In the genomic region with DNA sequence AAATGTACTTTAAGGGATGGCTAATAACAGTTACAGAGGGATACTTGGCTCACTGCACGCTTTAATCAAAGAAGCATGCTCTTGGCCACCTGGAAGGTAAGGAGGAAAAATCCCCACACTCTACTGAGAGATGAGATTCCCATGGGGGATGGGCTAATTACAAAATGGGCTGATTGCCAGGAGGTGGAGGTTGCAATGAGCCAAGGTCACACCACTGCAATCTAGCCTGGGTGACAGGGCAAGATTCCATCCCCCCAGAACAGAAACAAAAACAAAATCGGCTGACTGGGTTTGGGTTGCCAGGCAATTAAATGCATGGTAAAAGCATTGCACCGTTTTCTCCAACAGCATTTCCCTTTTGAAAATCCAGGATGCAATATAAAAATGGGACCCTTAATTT, we compare ENCODE assay signal across 16 cellular contexts.
"Had no signal": no experiment of that assay in that cellular context is flagged by ENCODE, and none has a peak within 500 bp of the region (broad histone marks: within the 10 kb centered on the region; RNA-seq: fewer than 3 reads in every experiment).

No MANE protein-coding gene starts in this region.

- H3K27me3 ChIP-seq: brain microvascular endothelial cell, colonic mucosa, tibial artery had no signal

- H3K4me1 Mint-ChIP-seq: nephron had no signal

- DNase-seq: activated CD4-positive, alpha-beta T cell treated with anti-CD3 and anti-CD28 coated beads, Interleukin-2, amount 50 U/mL, for 1 hour; activated CD4-positive, CD25-positive, alpha-beta regulatory T cell treated with anti-CD3 and anti-CD28 coated beads, Interleukin-2, amount 50 U/mL, for 72 hours; activated CD8-positive, alpha-beta memory T cell treated with anti-CD3 and anti-CD28 coated beads, Interleukin-2, amount 50 U/mL, for 4 hours; activated naive CD4-positive, alpha-beta T cell treated with anti-CD3 and anti-CD28 coated beads for 36 hours; activated T-cell treated with anti-CD3 and anti-CD28 coated beads, Interleukin-2, amount 50 U/mL, for 4 hours; aorta; brain microvascular endothelial cell; colonic mucosa; lower lobe of right lung; nucleus accumbens; stimulated activated CD4-positive, alpha-beta T cell treated with anti-CD3 and anti-CD28 coated beads, Interleukin-12 subunit alpha, Interleukin-12 subunit beta, amount 100 ng/mL, for 4 hours; stimulated activated CD4-positive, alpha-beta T cell treated with anti-CD3 and anti-CD28 coated beads, Interleukin-1b, Interleukin-23, amount 100 ng/mL, for 48 hours; stimulated activated naive CD4-positive, alpha-beta T cell treated with Interleukin-2 at 50 U/mL for 16 hours; tibial artery had no signal

- H3K4me3 Mint-ChIP-seq: activated naive CD4-positive, alpha-beta T cell treated with anti-CD3 and anti-CD28 coated beads for 36 hours; activated T-cell treated with anti-CD3 and anti-CD28 coated beads, Interleukin-2, amount 50 U/mL, for 4 hours; central memory CD8-positive, alpha-beta T cell; nephron had no signal

- H3K4me3 ChIP-seq: colonic mucosa, lower lobe of right lung, tibial artery had no signal

- H3K9me3 ChIP-seq: colonic mucosa, tibial artery had no signal

- H3K36me3 ChIP-seq: brain microvascular endothelial cell, colonic mucosa, lower lobe of right lung had no signal

- H3K27ac ChIP-seq: brain microvascular endothelial cell, colonic mucosa, lower lobe of right lung, tibial artery had no signal

- H3K4me1 ChIP-seq: colonic mucosa had no signal

- H3K27ac Mint-ChIP-seq: activated naive CD4-positive, alpha-beta T cell treated with anti-CD3 and anti-CD28 coated beads for 36 hours; nephron had no signal

- ATAC-seq: activated T-cell treated with anti-CD3 and anti-CD28 coated beads, Interleukin-2, amount 50 U/mL, for 4 hours; lower lobe of right lung had no signal

- H3K27me3 Mint-ChIP-seq: central memory CD8-positive, alpha-beta T cell had no signal
